9 cellular contexts compared by ENCODE assay signal in genomic region chr6:22737331-22737730, GRCh38.
A peak's percentile ranks its signal among the peaks of the same experiment; 100 is the strongest.
DNase-seq lines count a peak whose midpoint lies in the region; ATAC-seq and TF ChIP-seq lines count a peak whose summit lies in the region.
"Had no signal": no experiment of that assay in that cellular context is flagged by ENCODE, and none has a peak within 500 bp of the region (broad histone marks: within the 10 kb centered on the region; RNA-seq: fewer than 3 reads in every experiment).

No MANE protein-coding gene starts in this region.

- H3K9me3 ChIP-seq in suprapubic skin: no peaks in the 10 kb centered on the region
- H3K9me3 ChIP-seq: gastrocnemius medialis had no signal

- DNase-seq in BJ (ENCODE audit: low read depth): no peak
- peak; percentile 26 for DNase-seq in HT1080 (ENCODE audit: low read depth)
- peak; percentile 6 for DNase-seq in brain pericyte (ENCODE audit: low read depth, low spot score)
- no peak for DNase-seq in left lobe of liver (ENCODE audit: low spot score)
- DNase-seq in suprapubic skin (ENCODE audit: low spot score in 2 of 2): no peak
- no peak for DNase-seq in stimulated activated naive CD8-positive, alpha-beta T cell treated with anti-CD3 and anti-CD28 coated beads, Interleukin-15, amount 100 ng/mL, for 72 hours

- H3K27me3 Mint-ChIP-seq in stimulated activated naive CD8-positive, alpha-beta T cell treated with anti-CD3 and anti-CD28 coated beads, Interleukin-15, amount 100 ng/mL, for 72 hours: no peaks in the 10 kb centered on the region

- H3K36me3 ChIP-seq in BJ (ENCODE audit: control insufficient read depth, insufficient read depth, low read length) (no peaks in the 10 kb centered on the region), suprapubic skin (no peaks in the 10 kb centered on the region)
- H3K36me3 ChIP-seq: gastrocnemius medialis had no signal

- H3K27ac Mint-ChIP-seq in stimulated activated naive CD8-positive, alpha-beta T cell treated with anti-CD3 and anti-CD28 coated beads, Interleukin-15, amount 100 ng/mL, for 72 hours: no peak overlapping the region

- POLR2A ChIA-PET in BJ (lab: Charles Lee): no interaction called here

- H3K4me1 Mint-ChIP-seq in stimulated activated naive CD8-positive, alpha-beta T cell treated with anti-CD3 and anti-CD28 coated beads, Interleukin-15, amount 100 ng/mL, for 72 hours: no peaks in the 10 kb centered on the region

- H3K4me1 ChIP-seq in suprapubic skin: no peaks in the 10 kb centered on the region
- H3K4me1 ChIP-seq: gastrocnemius medialis had no signal

- CTCF ChIA-PET in BJ (lab: Yijun Ruan, JAX): interaction anchor here (0.6 to 1.8 kb wide), 7 partner anchors 8 to 968 kb away, joined by 3 to 5 read pairs (median 3); no protein-coding TSS in a partner anchor

- ATAC-seq in left lobe of liver (peak; percentile 44), GM21381 (IDR thresholded peaks at IDR 0.05; ENCODE audit: unreplicated experiment) (no peak), GM19035 (IDR thresholded peaks at IDR 0.05; ENCODE audit: unreplicated experiment) (no peak)
- ATAC-seq in stimulated activated naive CD8-positive, alpha-beta T cell treated with anti-CD3 and anti-CD28 coated beads, Interleukin-15, amount 100 ng/mL, for 72 hours: no peak
- ATAC-seq: gastrocnemius medialis had no signal

- no peak overlapping the region for H3K27ac ChIP-seq in suprapubic skin
- H3K27ac ChIP-seq: gastrocnemius medialis had no signal

- TF ChIP-seq EP300 in suprapubic skin (IDR thresholded peaks at IDR 0.05): no peak

- no peak overlapping the region for H3K4me3 Mint-ChIP-seq in stimulated activated naive CD8-positive, alpha-beta T cell treated with anti-CD3 and anti-CD28 coated beads, Interleukin-15, amount 100 ng/mL, for 72 hours

- TF ChIP-seq POLR2A in suprapubic skin (IDR thresholded peaks at IDR 0.05): no peak

- H3K27me3 ChIP-seq in BJ (ENCODE audit: control insufficient read depth, insufficient read depth, low read length): no peaks in the 10 kb centered on the region
- no peaks in the 10 kb centered on the region for H3K27me3 ChIP-seq in suprapubic skin
- H3K27me3 ChIP-seq: gastrocnemius medialis had no signal

- H3K4me3 ChIP-seq in BJ (ENCODE audit: low read depth, low read length) (no peak overlapping the region), suprapubic skin (no peak overlapping the region)
- H3K4me3 ChIP-seq: gastrocnemius medialis had no signal

- H3K9me3 Mint-ChIP-seq in stimulated activated naive CD8-positive, alpha-beta T cell treated with anti-CD3 and anti-CD28 coated beads, Interleukin-15, amount 100 ng/mL, for 72 hours: peaks cover 4 to 12% of the 10 kb centered on the region in 2 donors

- TF ChIP-seq CTCF in BJ (IDR thresholded peaks at IDR 0.05; ENCODE audit: insufficient read depth, low read depth, low read length): peak; percentile 56
- TF ChIP-seq CTCF in suprapubic skin (IDR thresholded peaks at IDR 0.05): peak in 1 of 2 donors; percentile 28

- WGBS in suprapubic skin: 50% methylated on average over 5 of the region's 5 CpGs

Comparison
In these comparisons a context has a peak if more than half of its experiments do, and no peak if none do; other contexts are left out.
1. DNase-seq: peak in HT1080 (single experiment) and brain pericyte (single experiment); none in BJ (single experiment), left lobe of liver (single experiment), suprapubic skin (0 of 2) and stimulated activated naive CD8-positive, alpha-beta T cell treated with anti-CD3 and anti-CD28 coated beads, Interleukin-15, amount 100 ng/mL, for 72 hours (0 of 2).